Comparison of ENCODE assay signal across 9 cellular contexts in the genomic region with DNA sequence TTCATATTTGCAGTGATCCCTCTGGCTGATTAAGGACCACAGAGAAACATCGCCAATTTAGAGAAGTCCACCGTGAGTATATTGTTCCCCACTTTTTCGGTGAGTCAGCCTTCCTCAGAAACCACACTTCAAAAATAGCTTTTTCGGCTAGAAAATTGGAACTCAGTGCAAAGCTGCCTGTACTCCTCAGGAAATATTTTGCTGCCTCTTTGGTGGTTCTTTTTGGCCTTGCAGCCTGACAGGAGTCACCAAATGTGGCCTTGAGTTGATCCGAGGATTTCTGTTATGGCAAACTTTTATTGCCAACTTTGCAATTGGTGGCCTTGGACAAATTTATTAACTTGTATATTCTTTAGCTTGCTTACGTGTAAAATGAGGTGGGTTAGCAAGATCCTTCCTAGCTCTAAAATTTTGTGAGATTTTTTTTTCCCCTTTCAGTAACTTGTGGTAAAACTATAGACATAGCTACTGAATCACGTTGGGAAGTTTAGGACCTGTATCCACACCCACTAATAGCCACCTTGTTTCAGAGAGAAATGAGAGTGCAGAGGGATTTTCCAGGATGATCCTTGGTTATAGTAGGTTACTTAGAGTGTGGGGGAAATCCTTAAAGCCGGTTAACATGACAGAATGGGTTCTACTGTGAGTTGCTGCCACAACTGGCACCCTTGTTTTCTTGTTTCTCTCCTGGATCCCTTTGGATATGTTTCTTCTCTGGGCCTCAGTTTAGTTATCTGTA. TPM values are rescaled to one million over a fixed set of nuclear protein-coding genes. Genes with fewer than 3 reads are reported as not detected.
DNase-seq lines count a peak whose midpoint lies in the region; ATAC-seq, FAIRE-seq and TF ChIP-seq lines count a peak whose summit lies in the region.
"Had no signal": no experiment of that assay in that cellular context is flagged by ENCODE, and none has a peak within 500 bp of the region (broad histone marks: within the 10 kb centered on the region; RNA-seq: fewer than 3 reads in every experiment).

No MANE protein-coding gene starts in this region.

- peaks cover 6% of the 10 kb centered on the region for H3K36me3 Mint-ChIP-seq in progenitor cell of endocrine pancreas (ENCODE audit: insufficient read depth)

- TF ChIP-seq CTCF in D721Med (IDR thresholded peaks at IDR 0.05; ENCODE audit: insufficient read depth, missing control alignments) (no peak), prostate gland (IDR thresholded peaks at IDR 0.05) (no peak), progenitor cell of endocrine pancreas (IDR thresholded peaks at IDR 0.05; ENCODE audit: unreplicated experiment) (no peak)

- H3K9me3 Mint-ChIP-seq in progenitor cell of endocrine pancreas (ENCODE audit: low read depth), result no peaks in the 10 kb centered on the region

- no peaks in the 10 kb centered on the region for H3K9me3 ChIP-seq in prostate gland

- intact Hi-C loops in prostate gland (cut with DNase I), result no loop called here

- peak; percentile 72 for FAIRE-seq in D721Med (lab: Jason Lieb, UNC)

- no peaks in the 10 kb centered on the region for H3K27me3 Mint-ChIP-seq in progenitor cell of endocrine pancreas

- peak overlapping the region; percentile 73 for H3K27ac ChIP-seq in cingulate gyrus (ENCODE audit: low read depth, low read length)
- peak overlapping the region; percentile 15 to 64 for H3K27ac ChIP-seq in prostate gland

- no peak for DNase-seq in D721Med (ENCODE audit: insufficient read length, low spot score)
- DNase-seq in NOMO-1 (lab: John Stamatoyannopoulos, UW; ENCODE audit: unreplicated experiment in 2 of 2), result peak; percentile 78 to 89
- no peak for DNase-seq in prostate gland (ENCODE audit: low spot score)
- DNase-seq in HK-2 (ENCODE audit: unreplicated experiment), result no peak
- no peak for DNase-seq in progenitor cell of endocrine pancreas (ENCODE audit: low spot score, unreplicated experiment)
- no peak for DNase-seq in activated CD4-positive, CD25-positive, alpha-beta regulatory T cell treated with anti-CD3 and anti-CD28 coated beads, Interleukin-2, amount 50 U/mL, for 72 hours
- DNase-seq: left cardiac atrium had no signal

- no peak for ATAC-seq in GM18517 (IDR thresholded peaks at IDR 0.05; ENCODE audit: unreplicated experiment)

- no peaks in the 10 kb centered on the region for H3K36me3 ChIP-seq in prostate gland

- 42% methylated on average over 8 of the region's 8 CpGs for WGBS in prostate gland

- TF ChIP-seq POLR2A in prostate gland (IDR thresholded peaks at IDR 0.05), result no peak

- H3K4me3 ChIP-seq in prostate gland, result no peak overlapping the region

- H3K27ac Mint-ChIP-seq in progenitor cell of endocrine pancreas, result no peak overlapping the region

- H3K4me1 Mint-ChIP-seq in progenitor cell of endocrine pancreas (ENCODE audit: low read depth), result peaks cover 7% of the 10 kb centered on the region

- no peaks in the 10 kb centered on the region for H3K27me3 ChIP-seq in prostate gland (replicated peaks; ENCODE audit: insufficient read depth)

- peaks cover 32% of the 10 kb centered on the region for H3K4me1 ChIP-seq in prostate gland (replicated peaks)

- no peak overlapping the region for H3K4me3 Mint-ChIP-seq in progenitor cell of endocrine pancreas (ENCODE audit: low read depth)

RNA-seq across cellular contexts. Expression of a gene that starts 9.9 kb away (rescaled TPM):
- total RNA-seq in prostate gland (100 to 1,000 TPM; 102 to 169 TPM), progenitor cell of endocrine pancreas (48.5 and 55.4 TPM in 2 replicates)

RNA-seq across cellular contexts. Expression of a gene that starts 14.5 kb away (rescaled TPM):
- 10 to 100 TPM; 45.5 to 50.6 TPM for total RNA-seq in prostate gland
- total RNA-seq in progenitor cell of endocrine pancreas, result 76.2 and 86.9 TPM in 2 replicates

RNA-seq across cellular contexts. Expression of a gene that starts 27.8 kb away (rescaled TPM):
- under 1 TPM in 1 of 2 donors, not detected in 1; 0.50 TPM for total RNA-seq in prostate gland
- total RNA-seq in progenitor cell of endocrine pancreas, result not detected in 2 replicates

RNA-seq across cellular contexts. Expression of a gene that starts 42.5 kb away (rescaled TPM):
- total RNA-seq in prostate gland (10 to 100 TPM; 24.9 to 29.1 TPM), progenitor cell of endocrine pancreas (30.1 and 34.2 TPM in 2 replicates)

Comparison
In these comparisons a context has a peak if more than half of its experiments do, and no peak if none do; other contexts are left out.
1. DNase-seq: peak in NOMO-1 (2 of 2); none in D721Med (single experiment), prostate gland (single experiment), HK-2 (single experiment), progenitor cell of endocrine pancreas (single experiment) and activated CD4-positive, CD25-positive, alpha-beta regulatory T cell treated with anti-CD3 and anti-CD28 coated beads, Interleukin-2, amount 50 U/mL, for 72 hours (single experiment).